In the genomic region with DNA sequence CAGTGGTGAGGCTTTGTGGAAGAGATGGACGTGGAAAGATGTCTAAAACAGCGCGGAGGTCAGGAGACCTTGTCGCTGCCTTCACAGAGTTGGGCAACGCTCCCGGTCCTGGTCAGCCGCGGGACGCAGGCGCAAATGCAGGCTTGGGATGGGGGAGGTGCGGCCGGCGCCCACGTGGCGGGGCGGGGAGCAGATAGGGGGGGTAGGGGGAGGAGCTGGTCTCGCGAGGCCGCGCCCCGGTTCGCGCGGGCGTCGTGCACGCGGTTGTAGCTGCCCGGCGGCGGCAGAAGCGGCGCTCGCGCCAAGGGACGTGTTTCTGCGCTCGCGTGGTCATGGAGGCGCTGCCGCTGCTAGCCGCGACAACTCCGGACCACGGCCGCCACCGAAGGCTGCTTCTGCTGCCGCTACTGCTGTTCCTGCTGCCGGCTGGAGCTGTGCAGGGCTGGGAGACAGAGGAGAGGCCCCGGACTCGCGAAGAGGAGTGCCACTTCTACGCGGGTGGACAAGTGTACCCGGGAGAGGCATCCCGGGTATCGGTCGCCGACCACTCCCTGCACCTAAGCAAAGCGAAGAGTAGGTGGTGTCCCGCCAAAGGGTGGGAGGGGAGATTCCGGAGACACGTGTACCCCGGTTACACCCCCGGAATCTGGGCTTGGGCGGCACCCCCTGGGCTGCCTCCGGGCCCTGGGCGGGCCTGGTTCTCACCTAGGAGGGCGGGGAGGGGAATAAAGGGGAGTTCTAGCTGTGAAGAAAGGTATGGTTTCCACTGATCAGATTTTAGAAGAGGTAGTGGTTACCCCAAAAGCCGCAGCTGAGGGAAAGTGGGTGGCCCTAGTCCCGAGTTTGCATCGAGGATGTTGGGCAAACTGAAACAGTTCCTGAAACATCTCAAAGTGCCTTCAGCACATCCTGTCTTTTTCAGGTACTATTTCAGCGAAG, we compare ENCODE assay signal across 8 cellular contexts. TPM values are rescaled to one million over a fixed set of nuclear protein-coding genes. Genes with fewer than 3 reads are reported as not detected.
A peak's percentile ranks its signal among the peaks of the same experiment; 100 is the strongest.
DNase-seq lines count a peak whose midpoint lies in the region; ATAC-seq and TF ChIP-seq lines count a peak whose summit lies in the region.

A gene (plus strand): TSS at position 255 of the 939 bp plus-strand sequence. CDS start 78 bp downstream, at position 333.

- peak within 1 kb of the TSS; percentile 92 for H3K27ac Mint-ChIP-seq in activated CD4-positive, alpha-beta T cell treated with anti-CD3 and anti-CD28 coated beads for 36 hours

- POLR2A ChIA-PET in activated CD4-positive, alpha-beta T cell treated with anti-CD3 and anti-CD28 coated beads for 36 hours (lab: Charles Lee): interaction anchor here (0.9 kb wide), 1 partner anchor 116 kb away, joined by 3 read pairs; a partner anchor contains a TSS

- peaks cover 35% of the 10 kb centered on the region for H3K4me1 Mint-ChIP-seq in activated CD4-positive, alpha-beta T cell treated with anti-CD3 and anti-CD28 coated beads for 36 hours

- intact Hi-C loops in activated CD4-positive, alpha-beta T cell treated with anti-CD3 and anti-CD28 coated beads for 36 hours (cut with DNase I, micrococcal nuclease): loop anchor here (1.0 to 10.0 kb wide), 10 partner anchors 31 to 1727 kb away; a partner anchor contains a TSS
- intact Hi-C loops in colonic mucosa (cut with DNase I): no loop called here
- intact Hi-C loops in left colon (cut with DNase I, micrococcal nuclease): no loop called here

- no peaks in the 10 kb centered on the region for H3K27me3 Mint-ChIP-seq in activated CD4-positive, alpha-beta T cell treated with anti-CD3 and anti-CD28 coated beads for 36 hours

- no peak for TF ChIP-seq CTCF in colonic mucosa (IDR thresholded peaks at IDR 0.05)

- H3K27ac ChIP-seq in colonic mucosa: peak within 1 kb of the TSS; percentile 66

- peak within 1 kb of the TSS; percentile 55 for H3K4me3 ChIP-seq in colonic mucosa

- peak; percentile 95 for DNase-seq in AG20443 (ENCODE audit: low spot score)
- peak; percentile 55 for DNase-seq in NCI-H510A (lab: John Stamatoyannopoulos, UW)
- peak; percentile 90 for DNase-seq in activated CD4-positive, alpha-beta T cell treated with anti-CD3 and anti-CD28 coated beads for 36 hours
- DNase-seq in colonic mucosa: peak; percentile 89
- DNase-seq in left colon: peak; percentile 87 to 88
- peak; percentile 61 to 70 for DNase-seq in stimulated activated CD4-positive, alpha-beta T cell treated with anti-CD3 and anti-CD28 coated beads, Interleukin-1b, Interleukin-23, amount 100 ng/mL, for 4 hours (ENCODE audit: low read depth in 2 of 2)

- ATAC-seq in GM19043 (IDR thresholded peaks at IDR 0.05; ENCODE audit: low read depth, unreplicated experiment) (peak; percentile 52), HG03354 (IDR thresholded peaks at IDR 0.05; ENCODE audit: poor library complexity, severe bottlenecking, unreplicated experiment) (peak; percentile 61), left colon (peak; percentile 99)
- ATAC-seq in activated CD4-positive, alpha-beta T cell treated with anti-CD3 and anti-CD28 coated beads for 36 hours: peak; percentile 67

- H3K27me3 ChIP-seq in colonic mucosa: no peaks in the 10 kb centered on the region

- H3K36me3 ChIP-seq in colonic mucosa: no peaks in the 10 kb centered on the region

- H3K9me3 Mint-ChIP-seq in activated CD4-positive, alpha-beta T cell treated with anti-CD3 and anti-CD28 coated beads for 36 hours (ENCODE audit: low read depth): no peaks in the 10 kb centered on the region

- H3K9me3 ChIP-seq in colonic mucosa: no peaks in the 10 kb centered on the region

- H3K9ac ChIP-seq in colonic mucosa (ENCODE audit: low read depth in 2 of 2, low read length in 2 of 2): peak within 1 kb of the TSS; percentile 59 to 78

- H3K4me3 Mint-ChIP-seq in activated CD4-positive, alpha-beta T cell treated with anti-CD3 and anti-CD28 coated beads for 36 hours: peak within 1 kb of the TSS; percentile 83

- H3K4me1 ChIP-seq in colonic mucosa: no peaks in the 10 kb centered on the region

- peaks cover 9% of the 10 kb centered on the region for H3K36me3 Mint-ChIP-seq in activated CD4-positive, alpha-beta T cell treated with anti-CD3 and anti-CD28 coated beads for 36 hours (ENCODE audit: low read depth)

- CTCF ChIA-PET in activated CD4-positive, alpha-beta T cell treated with anti-CD3 and anti-CD28 coated beads for 36 hours (lab: Charles Lee): interaction anchor here (0.5 to 1.6 kb wide), 3 partner anchors 21 to 235 kb away, joined by 3 to 5 read pairs (median 3); no protein-coding TSS in a partner anchor

RNA-seq across cellular contexts. Expression of the gene that starts here (rescaled TPM):
- 10 to 100 TPM; 48.8 to 51.5 TPM for total RNA-seq in activated CD4-positive, alpha-beta T cell treated with anti-CD3 and anti-CD28 coated beads for 36 hours
- 100 to 1,000 TPM in 1 of 2 donors, 10 to 100 TPM in 1; 56.0 to 102 TPM for total RNA-seq in colonic mucosa
- 10 to 100 TPM; 39.1 to 43.3 TPM for total RNA-seq in left colon

Comparison
In these comparisons a context has a peak if more than half of its experiments do, and no peak if none do; other contexts are left out.
1. Peak in every context shown above with its lines: DNase-seq, ATAC-seq, H3K4me3 ChIP-seq and H3K27ac ChIP-seq.
2. intact Hi-C loops: an anchor here in activated CD4-positive, alpha-beta T cell treated with anti-CD3 and anti-CD28 coated beads for 36 hours (1.0 to 10.0 kb wide); none called in colonic mucosa and left colon.